8 cellular contexts compared by ENCODE assay signal in the genomic region with DNA sequence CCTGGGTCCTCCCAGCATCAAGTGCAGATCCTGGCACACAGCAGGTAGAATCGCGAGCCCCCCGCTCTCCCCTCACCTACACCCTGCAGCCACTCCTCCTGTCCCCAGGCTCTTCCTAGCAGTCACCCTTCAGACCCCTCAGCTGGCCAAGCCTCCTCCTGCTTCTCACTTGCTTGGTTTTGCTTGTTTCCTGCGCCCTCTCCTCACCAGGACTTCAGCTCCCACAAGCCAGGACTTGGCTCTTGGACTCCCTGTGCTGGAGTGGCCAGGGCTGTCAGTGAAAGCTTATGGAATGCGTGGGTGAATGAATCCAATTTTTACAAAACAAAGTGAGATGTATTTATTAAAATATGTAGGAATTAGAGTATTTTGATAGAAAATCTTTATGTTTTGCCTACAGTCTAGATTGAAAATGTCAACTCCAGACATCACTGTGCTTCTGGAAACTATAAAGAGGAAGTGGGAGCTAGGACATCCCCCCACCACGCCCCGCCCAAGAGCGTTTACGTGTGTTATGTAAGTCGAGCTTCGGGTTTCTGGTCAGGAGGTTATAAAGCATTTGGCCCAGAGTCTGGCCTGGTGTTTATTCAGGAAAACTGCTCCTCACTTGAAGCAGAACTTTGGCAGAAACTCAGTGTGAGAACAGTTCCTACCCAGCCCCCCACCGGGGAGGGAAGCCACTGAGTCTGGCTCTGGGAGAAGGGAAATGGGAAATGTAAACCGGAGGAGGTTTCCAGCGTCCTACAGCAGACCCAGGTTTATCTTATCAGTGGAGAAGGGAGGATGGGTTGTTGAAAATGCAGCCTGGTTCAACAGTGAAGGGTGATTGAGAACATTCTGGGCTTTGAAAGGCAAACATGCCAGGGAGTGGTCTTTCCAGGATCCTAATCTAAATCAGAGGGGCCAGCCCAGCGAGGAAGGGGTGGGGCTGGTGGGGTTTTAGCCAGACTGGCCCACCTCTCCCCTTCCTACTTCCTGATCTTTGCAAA. TPM values are rescaled to one million over a fixed set of nuclear protein-coding genes. Genes with fewer than 3 reads are reported as not detected.
DNase-seq lines count a peak whose midpoint lies in the region; ATAC-seq and TF ChIP-seq lines count a peak whose summit lies in the region.

No MANE protein-coding gene starts in this region.

- H3K4me3 ChIP-seq in rectal smooth muscle tissue (ENCODE audit: low read length): peak overlapping the region; percentile 59

- peak; percentile 68 for ATAC-seq in GM19452 (IDR thresholded peaks at IDR 0.05; ENCODE audit: unreplicated experiment)
- no peak for ATAC-seq in activated T-helper 17 cell treated with anti-CD3 and anti-CD28 coated beads, Interleukin-2, amount 50 U/mL, for 72 hours (replicated peaks)

- H3K27ac Mint-ChIP-seq in IgD-negative memory B cell: peak overlapping the region; percentile 95 to 100 (median 99)
- peak overlapping the region; percentile 27 for H3K27ac Mint-ChIP-seq in activated T-helper 17 cell treated with anti-CD3 and anti-CD28 coated beads, Interleukin-2, amount 50 U/mL, for 72 hours

- H3K9me3 Mint-ChIP-seq in IgD-negative memory B cell: no peaks in the 10 kb centered on the region
- H3K9me3 Mint-ChIP-seq in activated T-helper 17 cell treated with anti-CD3 and anti-CD28 coated beads, Interleukin-2, amount 50 U/mL, for 72 hours: no peaks in the 10 kb centered on the region

- H3K36me3 Mint-ChIP-seq in IgD-negative memory B cell: peaks cover 5% of the 10 kb centered on the region
- H3K36me3 Mint-ChIP-seq in activated T-helper 17 cell treated with anti-CD3 and anti-CD28 coated beads, Interleukin-2, amount 50 U/mL, for 72 hours (ENCODE audit: low read depth): no peaks in the 10 kb centered on the region

- DNase-seq in AG09319 (ENCODE audit: extremely low read depth, low read depth) (peak; percentile 90), cardiac septum (ENCODE audit: low spot score) (peak; percentile 90), NCI-H69 (lab: John Stamatoyannopoulos, UW) (no peak), NCI-H524 (lab: John Stamatoyannopoulos, UW) (no peak)

- peaks cover 42% of the 10 kb centered on the region for H3K4me1 ChIP-seq in rectal smooth muscle tissue (ENCODE audit: control insufficient read depth, insufficient read depth, low read length)

- TF ChIP-seq CTCF in AG09319 (IDR thresholded peaks at IDR 0.05; ENCODE audit: low read depth, low read length): no peak

- H3K4me3 Mint-ChIP-seq in IgD-negative memory B cell: peak overlapping the region; percentile 46 to 73 (median 66)
- no peak overlapping the region for H3K4me3 Mint-ChIP-seq in activated T-helper 17 cell treated with anti-CD3 and anti-CD28 coated beads, Interleukin-2, amount 50 U/mL, for 72 hours

- H3K27me3 ChIP-seq in rectal smooth muscle tissue (ENCODE audit: control insufficient read depth, insufficient read depth, low read length): no peaks in the 10 kb centered on the region

- H3K36me3 ChIP-seq in rectal smooth muscle tissue (ENCODE audit: control insufficient read depth, insufficient read depth, low read length): peaks cover under 1% of the 10 kb centered on the region

- peak overlapping the region; percentile 6 for H3K9ac ChIP-seq in rectal smooth muscle tissue (ENCODE audit: low read length)

- intact Hi-C loops in cardiac septum (cut with DNase I): no loop called here

- H3K27ac ChIP-seq in rectal smooth muscle tissue (ENCODE audit: low read depth, low read length): peak overlapping the region; percentile 94

- H3K27me3 Mint-ChIP-seq in IgD-negative memory B cell: no peaks in the 10 kb centered on the region
- peaks cover 12% of the 10 kb centered on the region for H3K27me3 Mint-ChIP-seq in activated T-helper 17 cell treated with anti-CD3 and anti-CD28 coated beads, Interleukin-2, amount 50 U/mL, for 72 hours

- H3K4me1 Mint-ChIP-seq in IgD-negative memory B cell: peaks cover 24 to 32% (median 28%) of the 10 kb centered on the region in 3 donors
- H3K4me1 Mint-ChIP-seq in activated T-helper 17 cell treated with anti-CD3 and anti-CD28 coated beads, Interleukin-2, amount 50 U/mL, for 72 hours: no peaks in the 10 kb centered on the region

RNA-seq across cellular contexts. Expression of a gene that starts 8.8 kb away (rescaled TPM):
- 11.9 TPM for polyA plus RNA-seq in IgD-negative memory B cell
- total RNA-seq in activated T-helper 17 cell treated with anti-CD3 and anti-CD28 coated beads, Interleukin-2, amount 50 U/mL, for 72 hours: 1 to 10 TPM in 1 of 2 donors, under 1 TPM in 1; 0.43 to 2.0 TPM
- 168 TPM for total RNA-seq in cardiac septum

Comparison
In these comparisons a context has a peak if more than half of its experiments do, and no peak if none do; other contexts are left out.
1. DNase-seq: peak in AG09319 (single experiment) and cardiac septum (single experiment); none in NCI-H69 (single experiment) and NCI-H524 (0 of 2).
2. RNA of a gene that starts 8.8 kb away (total RNA-seq): 168 TPM in cardiac septum (single experiment); 0.43 to 2.0 TPM in activated T-helper 17 cell treated with anti-CD3 and anti-CD28 coated beads, Interleukin-2, amount 50 U/mL, for 72 hours; every median in the first group is over 10 times any median in the second.